8 cellular contexts compared by ENCODE assay signal in genomic region chr19:38665950-38666661, GRCh38. TPM values are rescaled to one million over a fixed set of nuclear protein-coding genes. Genes with fewer than 3 reads are reported as not detected.
DNase-seq lines count a peak whose midpoint lies in the region; ATAC-seq and TF ChIP-seq lines count a peak whose summit lies in the region.

No MANE protein-coding gene starts in this region.

- CTCF ChIA-PET in activated CD8-positive, alpha-beta memory T cell treated with anti-CD3 and anti-CD28 coated beads, Interleukin-2, amount 10 ng/mL, durations not matched to agents 7 days and 5 days (lab: Charles Lee), result interaction anchor here (1.1 to 2.2 kb wide), 5 partner anchors 8 to 264 kb away, joined by 3 to 9 read pairs (median 4); partner anchors contain the start of genes MRPS12 and SARS2

- intact Hi-C loops in dorsolateral prefrontal cortex (cut with DNase I) (no loop called here), uterus (cut with DNase I; ENCODE audit: low total_unique reads) (no loop called here)

- no peak overlapping the region for H2AFZ ChIP-seq in MM.1S (ENCODE audit: low read length)

- peaks cover 98% of the 10 kb centered on the region for H3K79me2 ChIP-seq in MM.1S (ENCODE audit: low read length)

- H3K4me3 Mint-ChIP-seq in activated CD8-positive, alpha-beta memory T cell treated with anti-CD3 and anti-CD28 coated beads, Interleukin-2, amount 10 ng/mL, durations not matched to agents 7 days and 5 days, result no peak overlapping the region
- H3K4me3 Mint-ChIP-seq in mesothelial cell of epicardium, result peak overlapping the region; percentile 1

- H3F3A ChIP-seq in MM.1S (ENCODE audit: insufficient read depth, low read length), result no peaks in the 10 kb centered on the region

- peak overlapping the region; percentile 83 for H3K27ac Mint-ChIP-seq in activated CD8-positive, alpha-beta memory T cell treated with anti-CD3 and anti-CD28 coated beads, Interleukin-2, amount 10 ng/mL, durations not matched to agents 7 days and 5 days
- H3K27ac Mint-ChIP-seq in mesothelial cell of epicardium, result peak overlapping the region; percentile 98

- H3K27ac ChIP-seq in dorsolateral prefrontal cortex (peak overlapping the region; percentile 29 to 96 (median 86)), uterus (peak overlapping the region; percentile 98), MM.1S (ENCODE audit: low read length) (no peak overlapping the region)

- H3K36me3 Mint-ChIP-seq in activated CD8-positive, alpha-beta memory T cell treated with anti-CD3 and anti-CD28 coated beads, Interleukin-2, amount 10 ng/mL, durations not matched to agents 7 days and 5 days, result peaks cover 27% of the 10 kb centered on the region
- peaks cover 2% of the 10 kb centered on the region for H3K36me3 Mint-ChIP-seq in mesothelial cell of epicardium

- H3K9me3 ChIP-seq in uterus (no peaks in the 10 kb centered on the region), MM.1S (replicated peaks; ENCODE audit: insufficient read depth, low read length) (no peaks in the 10 kb centered on the region)

- TF ChIP-seq CTCF in dorsolateral prefrontal cortex (IDR thresholded peaks at IDR 0.05 in 54 of 56, conservative IDR thresholded peaks at IDR 0.05 in 2 of 56; ENCODE audit: low read depth in 1 of 56, partially characterized antibody in 56 of 56), result no peak
- no peak for TF ChIP-seq CTCF in mesothelial cell of epicardium (IDR thresholded peaks at IDR 0.05; ENCODE audit: unreplicated experiment)
- no peak for TF ChIP-seq CTCF in uterus (IDR thresholded peaks at IDR 0.05)
- no peak for TF ChIP-seq CTCF in MM.1S (IDR thresholded peaks at IDR 0.05; ENCODE audit: low read length)

- H3K9me2 ChIP-seq in MM.1S (replicated peaks; ENCODE audit: insufficient read depth, low read length), result no peaks in the 10 kb centered on the region

- ATAC-seq in activated CD8-positive, alpha-beta memory T cell treated with anti-CD3 and anti-CD28 coated beads, Interleukin-2, amount 10 ng/mL, durations not matched to agents 7 days and 5 days, result no peak

- peak overlapping the region in 3 of 59 donors; percentile 9 to 25 (median 24) for H3K4me3 ChIP-seq in dorsolateral prefrontal cortex
- no peak overlapping the region for H3K4me3 ChIP-seq in uterus
- no peak overlapping the region for H3K4me3 ChIP-seq in MM.1S (ENCODE audit: low read length)

- peak; percentile 30 to 42 for TF ChIP-seq POLR2A in uterus (IDR thresholded peaks at IDR 0.05)

- peaks cover 88% of the 10 kb centered on the region for H3K4me1 Mint-ChIP-seq in activated CD8-positive, alpha-beta memory T cell treated with anti-CD3 and anti-CD28 coated beads, Interleukin-2, amount 10 ng/mL, durations not matched to agents 7 days and 5 days
- H3K4me1 Mint-ChIP-seq in mesothelial cell of epicardium, result peaks cover 94% of the 10 kb centered on the region

- H3K27me3 ChIP-seq in dorsolateral prefrontal cortex (no peaks in the 10 kb centered on the region), uterus (no peaks in the 10 kb centered on the region), MM.1S (replicated peaks; ENCODE audit: insufficient read depth, low read length) (no peaks in the 10 kb centered on the region)

- H3K27me3 Mint-ChIP-seq in activated CD8-positive, alpha-beta memory T cell treated with anti-CD3 and anti-CD28 coated beads, Interleukin-2, amount 10 ng/mL, durations not matched to agents 7 days and 5 days, result no peaks in the 10 kb centered on the region
- H3K27me3 Mint-ChIP-seq in mesothelial cell of epicardium (ENCODE audit: low read depth), result no peaks in the 10 kb centered on the region

- DNase-seq in activated CD8-positive, alpha-beta memory T cell treated with anti-CD3 and anti-CD28 coated beads, Interleukin-2, amount 10 ng/mL, durations not matched to agents 7 days and 5 days, result no peak
- DNase-seq in activated CD8-positive, alpha-beta memory T cell treated with anti-CD3 and anti-CD28 coated beads for 24 hours, result no peak
- DNase-seq in dorsolateral prefrontal cortex (peak in 1 of 10 donors; percentile 45), mesothelial cell of epicardium (ENCODE audit: low spot score in 2 of 2, unreplicated experiment in 2 of 2) (peak in 1 of 2 experiments; percentile 64), uterus (peak; percentile 79 to 87), MM.1S (no peak), NCI-H524 (lab: John Stamatoyannopoulos, UW) (no peak), hippocampal formation (lab: John Stamatoyannopoulos, UW) (no peak)

- H4K20me1 ChIP-seq in MM.1S (ENCODE audit: insufficient read depth, low read length), result peaks cover 6% of the 10 kb centered on the region; the same call in 1 of the 2 replicates

- no peaks in the 10 kb centered on the region for H3K36me3 ChIP-seq in uterus
- no peaks in the 10 kb centered on the region for H3K36me3 ChIP-seq in MM.1S (replicated peaks; ENCODE audit: insufficient read depth, low read length)

- no peak overlapping the region for H3K9ac ChIP-seq in MM.1S (ENCODE audit: low read length)

- no peaks in the 10 kb centered on the region for H3K9me3 Mint-ChIP-seq in activated CD8-positive, alpha-beta memory T cell treated with anti-CD3 and anti-CD28 coated beads, Interleukin-2, amount 10 ng/mL, durations not matched to agents 7 days and 5 days (ENCODE audit: low read depth)
- H3K9me3 Mint-ChIP-seq in mesothelial cell of epicardium, result no peaks in the 10 kb centered on the region

- H3K4me1 ChIP-seq in uterus (peaks cover 39 to 73% of the 10 kb centered on the region in 2 donors), MM.1S (ENCODE audit: low read length) (peaks cover 8% of the 10 kb centered on the region)

- H3K4me2 ChIP-seq in MM.1S (ENCODE audit: low read depth, low read length), result no peak overlapping the region

RNA-seq across cellular contexts. Expression of gene ACTN4, which starts 18.7 kb away (rescaled TPM):
- total RNA-seq in activated CD8-positive, alpha-beta memory T cell treated with anti-CD3 and anti-CD28 coated beads, Interleukin-2, amount 10 ng/mL, durations not matched to agents 7 days and 5 days, result 100 to 1,000 TPM; 413 to 433 TPM
- total RNA-seq in dorsolateral prefrontal cortex (100 to 1,000 TPM; 271 to 539 (median 377) TPM), mesothelial cell of epicardium (452 to 469 TPM (median 460 TPM) in 3 replicates), uterus (100 to 1,000 TPM; 259 to 844 (median 429) TPM)

RNA-seq across cellular contexts. Expression of gene EIF3K, which starts 47.1 kb away (rescaled TPM):
- 100 to 1,000 TPM; 281 to 308 TPM for total RNA-seq in activated CD8-positive, alpha-beta memory T cell treated with anti-CD3 and anti-CD28 coated beads, Interleukin-2, amount 10 ng/mL, durations not matched to agents 7 days and 5 days
- 100 to 1,000 TPM; 165 to 292 (median 241) TPM for total RNA-seq in dorsolateral prefrontal cortex
- 198 to 213 TPM (median 201 TPM) in 3 replicates for total RNA-seq in mesothelial cell of epicardium
- total RNA-seq in uterus, result 100 to 1,000 TPM; 211 to 441 (median 246) TPM

RNA-seq across cellular contexts. Expression of gene MAP4K1, which starts 48.4 kb away (rescaled TPM):
- total RNA-seq in activated CD8-positive, alpha-beta memory T cell treated with anti-CD3 and anti-CD28 coated beads, Interleukin-2, amount 10 ng/mL, durations not matched to agents 7 days and 5 days, result 100 to 1,000 TPM; 337 to 497 TPM
- total RNA-seq in dorsolateral prefrontal cortex (10 to 100 TPM in 10 of 120 experiments, 1 to 10 TPM in 110; 1.2 to 14.7 (median 5.4) TPM), mesothelial cell of epicardium (3.9 to 5.6 TPM (median 4.9 TPM) in 3 replicates), uterus (1 to 10 TPM in 2 of 4 donors, under 1 TPM in 1, not detected in 1; 0.55 to 4.5 (median 3.6) TPM)

Comparison
In these comparisons a context has a peak if more than half of its experiments do, and no peak if none do; other contexts are left out.
1. DNase-seq: peak in uterus (2 of 2); none in activated CD8-positive, alpha-beta memory T cell treated with anti-CD3 and anti-CD28 coated beads, Interleukin-2, amount 10 ng/mL, durations not matched to agents 7 days and 5 days (single experiment), activated CD8-positive, alpha-beta memory T cell treated with anti-CD3 and anti-CD28 coated beads for 24 hours (single experiment), MM.1S (single experiment), NCI-H524 (0 of 2) and hippocampal formation (0 of 2).
2. RNA of gene MAP4K1, which starts 48.4 kb away (total RNA-seq): 337 to 497 TPM in activated CD8-positive, alpha-beta memory T cell treated with anti-CD3 and anti-CD28 coated beads, Interleukin-2, amount 10 ng/mL, durations not matched to agents 7 days and 5 days; 3.9 to 5.6 TPM in mesothelial cell of epicardium, 1.2 to 14.7 TPM in dorsolateral prefrontal cortex and 0.55 to 4.5 TPM in uterus; every median in the first group is over 10 times any median in the second.